Comparison of ENCODE assay signal across 9 cellular contexts in the genomic region with DNA sequence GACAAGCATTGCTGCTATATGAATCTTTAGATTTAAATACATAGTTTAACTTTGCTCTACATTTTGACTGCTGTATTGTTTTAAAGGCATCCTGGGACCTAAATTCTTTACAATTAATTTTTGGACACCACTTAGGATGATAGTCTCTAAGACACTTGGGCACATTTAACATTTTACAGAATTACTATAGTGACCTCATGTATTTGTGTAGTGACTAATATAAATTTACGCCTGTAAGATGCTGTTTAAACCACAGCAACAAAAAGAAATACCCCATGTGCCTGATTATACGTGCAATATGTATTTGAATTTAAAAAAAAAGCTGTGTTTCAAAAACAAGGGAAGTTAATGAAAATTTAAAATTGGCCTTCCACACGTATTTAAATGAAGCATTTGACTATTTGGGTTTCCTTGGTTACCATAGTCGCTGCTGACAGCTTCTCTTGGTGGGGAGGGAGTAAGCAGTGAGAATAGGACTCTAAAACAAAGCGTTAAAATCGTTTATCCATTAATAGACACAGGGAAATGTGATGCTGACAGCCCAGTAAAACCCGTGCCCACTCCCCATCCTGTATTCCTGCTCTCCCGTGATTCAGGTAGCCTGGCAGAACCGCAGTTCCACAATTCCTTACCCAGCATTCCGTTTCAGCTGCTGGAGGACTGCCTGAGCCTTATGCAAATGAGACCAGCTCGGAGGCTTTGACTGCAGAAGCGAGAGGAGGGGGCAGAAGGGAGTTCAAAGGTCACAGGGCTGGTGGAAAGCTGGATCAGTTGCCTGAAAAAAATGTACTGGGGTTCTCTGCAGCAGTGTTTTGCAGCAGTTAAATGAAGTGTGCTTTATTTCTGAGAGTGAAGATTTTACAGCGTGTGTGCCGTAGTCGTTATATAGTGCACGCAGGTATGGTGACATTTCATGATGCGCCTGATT.
A peak's percentile ranks its signal among the peaks of the same experiment; 100 is the strongest.
DNase-seq lines count a peak whose midpoint lies in the region; ATAC-seq lines count a peak whose summit lies in the region.
"Had no signal": no experiment of that assay in that cellular context is flagged by ENCODE, and none has a peak within 500 bp of the region (broad histone marks: within the 10 kb centered on the region; RNA-seq: fewer than 3 reads in every experiment).

No MANE protein-coding gene starts in this region.

- no peaks in the 10 kb centered on the region for H3K36me3 ChIP-seq in ACC112 (ENCODE audit: insufficient read depth, low read length)
- H3K36me3 ChIP-seq: BLaER1 treated with 17β-estradiol and CSF1 and Interleukin-3, amounts not matched to agents 10 nM and 100 nM had no signal

- no peaks in the 10 kb centered on the region for H3K4me1 ChIP-seq in ACC112 (ENCODE audit: control insufficient read depth, insufficient read depth, low read length, unreplicated experiment)
- H3K4me1 ChIP-seq: BLaER1 treated with 17β-estradiol and CSF1 and Interleukin-3, amounts not matched to agents 10 nM and 100 nM had no signal

- H3K9me3 Mint-ChIP-seq in activated T-cell treated with anti-CD3 and anti-CD28 coated beads, Interleukin-2, amount 50 U/mL, for 4 hours = no peaks in the 10 kb centered on the region

- H3K27me3 ChIP-seq in ACC112 (ENCODE audit: insufficient read depth, low read length) = no peaks in the 10 kb centered on the region
- H3K27me3 ChIP-seq: BLaER1 treated with 17β-estradiol and CSF1 and Interleukin-3, amounts not matched to agents 10 nM and 100 nM had no signal

- no peaks in the 10 kb centered on the region for H3K4me1 Mint-ChIP-seq in activated T-cell treated with anti-CD3 and anti-CD28 coated beads, Interleukin-2, amount 50 U/mL, for 4 hours (ENCODE audit: low read depth)

- H3K27ac ChIP-seq in ACC112 (ENCODE audit: low read depth, low read length) = no peak overlapping the region
- H3K27ac ChIP-seq: BLaER1 treated with 17β-estradiol and CSF1 and Interleukin-3, amounts not matched to agents 10 nM and 100 nM had no signal

- no peak overlapping the region for H3K4me3 Mint-ChIP-seq in activated T-cell treated with anti-CD3 and anti-CD28 coated beads, Interleukin-2, amount 50 U/mL, for 4 hours

- peak overlapping the region; percentile 49 for H2AFZ ChIP-seq in ACC112 (ENCODE audit: low read length, unreplicated experiment)

- no peaks in the 10 kb centered on the region for H3K27me3 Mint-ChIP-seq in activated T-cell treated with anti-CD3 and anti-CD28 coated beads, Interleukin-2, amount 50 U/mL, for 4 hours (ENCODE audit: low read depth)

- H3K79me2 ChIP-seq in ACC112 (ENCODE audit: control insufficient read depth, insufficient read depth, low read length, unreplicated experiment) = no peaks in the 10 kb centered on the region

- DNase-seq in NCI-H146 treated with DMSO at 0.1 percent for 48 hours (lab: John Stamatoyannopoulos, UW; ENCODE audit: unreplicated experiment) (peak; percentile 92), amniotic epithelial cell (ENCODE audit: low read depth) (peak; percentile 34), iPS DF 4.7 (ENCODE audit: extremely low read depth, low spot score) (peak; percentile 72), retina (peak; percentile 91)
- DNase-seq in activated T-cell treated with anti-CD3 and anti-CD28 coated beads, Interleukin-2, amount 50 U/mL, for 4 hours = no peak
- DNase-seq in activated T-cell treated with anti-CD3 and anti-CD28 coated beads, Interleukin-2, amount 50 U/mL, for 48 hours = no peak

- no peaks in the 10 kb centered on the region for H3K36me3 Mint-ChIP-seq in activated T-cell treated with anti-CD3 and anti-CD28 coated beads, Interleukin-2, amount 50 U/mL, for 4 hours (ENCODE audit: insufficient read depth)

- no peak for ATAC-seq in activated T-cell treated with anti-CD3 and anti-CD28 coated beads, Interleukin-2, amount 50 U/mL, for 4 hours
- ATAC-seq in HG03378 (IDR thresholded peaks at IDR 0.05; ENCODE audit: unreplicated experiment) = no peak

- H3K4me3 ChIP-seq in ACC112 (ENCODE audit: low read depth, low read length) = peak overlapping the region; percentile 52
- H3K4me3 ChIP-seq: BLaER1 treated with 17β-estradiol and CSF1 and Interleukin-3, amounts not matched to agents 10 nM and 100 nM had no signal

Comparison
In these comparisons a context has a peak if more than half of its experiments do, and no peak if none do; other contexts are left out.
1. DNase-seq: peak in NCI-H146 treated with DMSO at 0.1 percent for 48 hours (single experiment), amniotic epithelial cell (single experiment), iPS DF 4.7 (single experiment) and retina (single experiment); none in activated T-cell treated with anti-CD3 and anti-CD28 coated beads, Interleukin-2, amount 50 U/mL, for 4 hours (single experiment) and activated T-cell treated with anti-CD3 and anti-CD28 coated beads, Interleukin-2, amount 50 U/mL, for 48 hours (0 of 2).